ENCODE assay signal across 21 cellular contexts in genomic region chr3:63739474-63739873, GRCh38.
"Had no signal": no experiment of that assay in that cellular context is flagged by ENCODE, and none has a peak within 500 bp of the region (broad histone marks: within the 10 kb centered on the region; RNA-seq: fewer than 3 reads in every experiment).

No MANE protein-coding gene starts in this region.

- FAIRE-seq: urothelium cell line had no signal

- DNase-seq: stimulated activated CD4-positive, alpha-beta T cell treated with anti-CD3 and anti-CD28 coated beads, Interleukin-2, amount 100 ng/mL, for 48 hours; stimulated activated CD4-positive, alpha-beta T cell treated with anti-CD3 and anti-CD28 coated beads, Interleukin-4, amount 100 ng/mL, for 1 hour; stimulated activated CD4-positive, alpha-beta T cell treated with anti-CD3 and anti-CD28 coated beads, Interleukin-4, amount 100 ng/mL, for 24 hours; stimulated activated CD4-positive, alpha-beta T cell treated with anti-CD3 and anti-CD28 coated beads, Interleukin-4, amount 100 ng/mL, for 4 hours; stimulated activated CD8-positive, alpha-beta memory T cell treated with anti-CD3 and anti-CD28 coated beads, Interleukin-4, amount 100 ng/mL, for 48 hours; stimulated activated naive B cell treated with anti-CD40 and anti-IgM and Interleukin-4, amounts not matched to agents 10 μg/mL and 1 μg/mL and 100 μg/mL, for 72 hours; stimulated activated naive CD4-positive, alpha-beta T cell; stimulated activated naive CD4-positive, alpha-beta T cell treated with Interleukin-2 at 50 U/mL for 16 hours; stimulated activated naive CD8-positive, alpha-beta T cell treated with anti-CD3 and anti-CD28 coated beads, Interleukin-15, amount 100 ng/mL, for 72 hours; stimulated activated naive CD8-positive, alpha-beta T cell treated with anti-CD3 and anti-CD28 coated beads, Interleukin-15, Interleukin-2, amounts not matched to agents 100 U/mL and 50 U/mL, for 24 hours; stomach; substantia nigra; testis; thyroid gland; tibial artery; transverse colon; trophoblast cell; upper lobe of left lung; upper lobe of right lung; uterus had no signal
